In the genomic region with DNA sequence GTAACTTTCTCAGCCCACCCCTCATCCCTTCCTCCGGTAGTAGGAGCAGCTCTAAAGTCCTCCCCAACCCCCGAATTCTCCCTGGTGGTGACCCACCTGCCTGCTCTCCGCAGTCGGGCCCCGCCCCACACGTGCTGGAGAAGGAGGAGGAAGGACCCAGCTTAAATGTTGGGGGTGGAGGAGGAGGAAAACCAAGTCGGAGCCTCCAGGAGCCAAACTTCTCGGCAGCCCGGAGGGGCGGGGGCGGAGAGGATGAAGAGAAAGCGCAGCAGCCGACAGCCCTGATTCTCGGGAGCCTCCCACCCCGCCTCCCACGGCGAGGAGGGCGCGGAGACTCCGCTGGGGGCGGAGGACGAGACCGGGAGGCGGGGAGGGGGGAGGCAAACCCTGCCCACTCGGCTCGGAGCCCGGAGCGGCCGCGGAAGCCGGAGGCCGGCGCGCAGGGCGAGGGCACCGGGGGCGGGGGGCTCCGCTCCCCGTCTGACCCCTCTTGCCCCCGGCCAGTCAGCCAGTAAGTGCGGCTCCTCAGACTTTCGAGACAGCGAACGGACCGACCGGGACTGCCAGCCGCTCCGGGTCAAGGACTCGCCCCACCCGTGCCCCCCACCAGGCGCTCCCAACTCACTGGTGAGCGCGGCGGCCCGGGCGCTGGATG, we compare ENCODE assay signal across 8 cellular contexts. TPM values are rescaled to one million over a fixed set of nuclear protein-coding genes. Genes with fewer than 3 reads are reported as not detected.
DNase-seq lines count a peak whose midpoint lies in the region; ATAC-seq lines count a peak whose summit lies in the region.

A gene with protein sequence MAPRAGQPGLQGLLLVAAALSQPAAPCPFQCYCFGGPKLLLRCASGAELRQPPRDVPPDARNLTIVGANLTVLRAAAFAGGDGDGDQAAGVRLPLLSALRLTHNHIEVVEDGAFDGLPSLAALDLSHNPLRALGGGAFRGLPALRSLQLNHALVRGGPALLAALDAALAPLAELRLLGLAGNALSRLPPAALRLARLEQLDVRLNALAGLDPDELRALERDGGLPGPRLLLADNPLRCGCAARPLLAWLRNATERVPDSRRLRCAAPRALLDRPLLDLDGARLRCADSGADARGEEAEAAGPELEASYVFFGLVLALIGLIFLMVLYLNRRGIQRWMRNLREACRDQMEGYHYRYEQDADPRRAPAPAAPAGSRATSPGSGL (plus strand): TSS at position 394 of the 655 bp plus-strand sequence. CDS start 276 bp downstream, outside the sequence.

- ATAC-seq in right cardiac atrium (peak; percentile 30 to 32), HG03175 (IDR thresholded peaks at IDR 0.05; ENCODE audit: unreplicated experiment) (no peak), GM18907 (IDR thresholded peaks at IDR 0.05; ENCODE audit: unreplicated experiment) (no peak)

- H3K4me3 ChIP-seq in right cardiac atrium (ENCODE audit: low read length) (peak within 1 kb of the TSS; percentile 25), skeletal muscle cell (ENCODE audit: low read depth, low read length) (peak within 1 kb of the TSS; percentile 35)

- DNase-seq in T-helper 1 cell (no peak), right cardiac atrium (peak in 2 of 3 donors; percentile 71), skeletal muscle cell (ENCODE audit: low read depth) (no peak), midbrain (lab: John Stamatoyannopoulos, UW) (no peak)
- peak; percentile 28 for DNase-seq in activated T-cell treated with anti-CD3 and anti-CD28 coated beads, Interleukin-2, amount 50 U/mL, for 1 hour

- no peaks in the 10 kb centered on the region for H3K27me3 ChIP-seq in right cardiac atrium (ENCODE audit: control insufficient read depth, insufficient read depth)

- peaks cover 4% of the 10 kb centered on the region for H3K4me1 Mint-ChIP-seq in T-helper 1 cell treated with Interleukin-12 subunit alpha and Interleukin-12 subunit beta and Interleukin-4 antibody, amounts not matched to agents 30 μg/mL and 1 μg/mL, for 36 hours (ENCODE audit: low read depth)

- H3K9me3 Mint-ChIP-seq in T-helper 1 cell treated with Interleukin-12 subunit alpha and Interleukin-12 subunit beta and Interleukin-4 antibody, amounts not matched to agents 30 μg/mL and 1 μg/mL, for 36 hours, result no peaks in the 10 kb centered on the region

- H3K36me3 Mint-ChIP-seq in T-helper 1 cell treated with Interleukin-12 subunit alpha and Interleukin-12 subunit beta and Interleukin-4 antibody, amounts not matched to agents 30 μg/mL and 1 μg/mL, for 36 hours (ENCODE audit: low read depth), result no peaks in the 10 kb centered on the region

- intact Hi-C loops in right cardiac atrium (cut with DNase I), result loop anchor here in 3 of 4 donors (5.0 to 10.0 kb wide), 4 partner anchors 33 to 316 kb away; no protein-coding TSS in a partner anchor

- H3K9me3 ChIP-seq in right cardiac atrium (ENCODE audit: control insufficient read depth, low read length), result no peaks in the 10 kb centered on the region

- peak within 1 kb of the TSS; percentile 72 for H3K4me3 Mint-ChIP-seq in T-helper 1 cell treated with Interleukin-12 subunit alpha and Interleukin-12 subunit beta and Interleukin-4 antibody, amounts not matched to agents 30 μg/mL and 1 μg/mL, for 36 hours

- 1% methylated on average over 56 of the region's 56 CpGs for WGBS in right cardiac atrium

- H3K27me3 Mint-ChIP-seq in T-helper 1 cell treated with Interleukin-12 subunit alpha and Interleukin-12 subunit beta and Interleukin-4 antibody, amounts not matched to agents 30 μg/mL and 1 μg/mL, for 36 hours (ENCODE audit: low read depth), result peaks cover 74% of the 10 kb centered on the region

- H3K27ac ChIP-seq in right cardiac atrium (ENCODE audit: low read length), result no peak within 1 kb of the TSS

- H3K4me1 ChIP-seq in right cardiac atrium (ENCODE audit: control insufficient read depth, insufficient read depth, low read length), result no peaks in the 10 kb centered on the region

- H3K27ac Mint-ChIP-seq in T-helper 1 cell treated with Interleukin-12 subunit alpha and Interleukin-12 subunit beta and Interleukin-4 antibody, amounts not matched to agents 30 μg/mL and 1 μg/mL, for 36 hours, result no peak within 1 kb of the TSS

RNA-seq across cellular contexts. Expression of the gene that starts here (rescaled TPM):
- total RNA-seq in right cardiac atrium, result under 1 TPM in 3 of 4 donors, not detected in 1; 0.09 to 0.25 (median 0.09) TPM
- polyA plus RNA-seq in right cardiac atrium, result 0.05 TPM

Comparison
In these comparisons a context has a peak if more than half of its experiments do, and no peak if none do; other contexts are left out.
1. Peak in DNase-seq, ATAC-seq and H3K4me3 ChIP-seq in right cardiac atrium; RNA of the gene not detected or under 1 TPM.